13 cellular contexts compared by ENCODE assay signal in genomic region chr18:3653263-3653858, GRCh38.
DNase-seq lines count a peak whose midpoint lies in the region; ATAC-seq and TF ChIP-seq lines count a peak whose summit lies in the region.
"Had no signal": no experiment of that assay in that cellular context is flagged by ENCODE, and none has a peak within 500 bp of the region (broad histone marks: within the 10 kb centered on the region; RNA-seq: fewer than 3 reads in every experiment).

No MANE protein-coding gene starts in this region.

- H3K27me3 Mint-ChIP-seq in natural killer cell treated with Interleukin-12 subunit alpha and Interleukin-12 subunit beta and Interleukin-15 and Interleukin-18, amount 100 ng/mL, for 72 hours: peaks cover 5 to 6% of the 10 kb centered on the region in 2 donors
- H3K27me3 Mint-ChIP-seq in natural killer cell (ENCODE audit: low read depth in 2 of 2) (peaks cover 0 to 4% of the 10 kb centered on the region in 2 donors), WTC11 (ENCODE audit: low read depth) (peaks cover 24% of the 10 kb centered on the region), type B pancreatic cell (no peaks in the 10 kb centered on the region)

- intact Hi-C loops in natural killer cell (cut with micrococcal nuclease): no loop called here

- no peaks in the 10 kb centered on the region for H3K9me3 Mint-ChIP-seq in natural killer cell treated with Interleukin-12 subunit alpha and Interleukin-12 subunit beta and Interleukin-15 and Interleukin-18, amount 100 ng/mL, for 72 hours
- H3K9me3 Mint-ChIP-seq in natural killer cell (no peaks in the 10 kb centered on the region), WTC11 (peaks cover 4% of the 10 kb centered on the region; the same call in 1 of the 2 replicates), type B pancreatic cell (no peaks in the 10 kb centered on the region)
- H3K9me3 Mint-ChIP-seq: central memory CD8-positive, alpha-beta T cell; memory B cell had no signal

- H3K4me1 ChIP-seq in foreskin keratinocyte: peaks cover 16% of the 10 kb centered on the region

- no peaks in the 10 kb centered on the region for H3K36me3 Mint-ChIP-seq in natural killer cell treated with Interleukin-12 subunit alpha and Interleukin-12 subunit beta and Interleukin-15 and Interleukin-18, amount 100 ng/mL, for 72 hours
- H3K36me3 Mint-ChIP-seq in natural killer cell (no peaks in the 10 kb centered on the region), WTC11 (peaks cover 7% of the 10 kb centered on the region; the same call in 1 of the 2 replicates), type B pancreatic cell (no peaks in the 10 kb centered on the region)
- H3K36me3 Mint-ChIP-seq: CD4-positive, CD25-positive, alpha-beta regulatory T cell; memory B cell had no signal

- H3K27ac Mint-ChIP-seq in natural killer cell treated with Interleukin-12 subunit alpha and Interleukin-12 subunit beta and Interleukin-15 and Interleukin-18, amount 100 ng/mL, for 72 hours: peak overlapping the region; percentile 28 to 53
- H3K27ac Mint-ChIP-seq in natural killer cell (no peak overlapping the region), WTC11 (0 out of 2 replicates have a peak overlapping the region, but pooled peaks have one; percentile 30), type B pancreatic cell (peak overlapping the region; percentile 87)
- H3K27ac Mint-ChIP-seq: memory B cell had no signal

- POLR2A ChIA-PET in WTC11 (lab: Charles Lee): no interaction called here

- H3K27ac ChIP-seq in foreskin keratinocyte: peak overlapping the region; percentile 74

- TF ChIP-seq CTCF in natural killer cell (IDR thresholded peaks at IDR 0.05): no peak
- TF ChIP-seq CTCF in WTC11 (IDR thresholded peaks at IDR 0.05): no peak
- no peak for TF ChIP-seq CTCF in foreskin keratinocyte (conservative IDR thresholded peaks at IDR 0.05)
- peak; percentile 36 for TF ChIP-seq CTCF in type B pancreatic cell (conservative IDR thresholded peaks at IDR 0.05)

- H3K27me3 ChIP-seq in foreskin keratinocyte: no peaks in the 10 kb centered on the region

- ATAC-seq in natural killer cell treated with Interleukin-12 subunit alpha and Interleukin-12 subunit beta and Interleukin-15 and Interleukin-18, amount 100 ng/mL, for 72 hours: no peak
- no peak for ATAC-seq in natural killer cell
- ATAC-seq in WTC11: no peak
- ATAC-seq in foreskin keratinocyte: no peak
- ATAC-seq in GM18502 (IDR thresholded peaks at IDR 0.05; ENCODE audit: poor library complexity, unreplicated experiment): no peak
- ATAC-seq in GM21723 (IDR thresholded peaks at IDR 0.05; ENCODE audit: unreplicated experiment): no peak

- H3K4me1 Mint-ChIP-seq in natural killer cell treated with Interleukin-12 subunit alpha and Interleukin-12 subunit beta and Interleukin-15 and Interleukin-18, amount 100 ng/mL, for 72 hours (ENCODE audit: low read depth in 2 of 2): peaks cover 9 to 24% of the 10 kb centered on the region in 2 donors
- no peaks in the 10 kb centered on the region for H3K4me1 Mint-ChIP-seq in natural killer cell
- H3K4me1 Mint-ChIP-seq in WTC11: peaks cover 51% of the 10 kb centered on the region
- peaks cover 41% of the 10 kb centered on the region for H3K4me1 Mint-ChIP-seq in type B pancreatic cell (ENCODE audit: unreplicated experiment)
- H3K4me1 Mint-ChIP-seq: memory B cell had no signal

- H3K4me3 Mint-ChIP-seq in natural killer cell treated with Interleukin-12 subunit alpha and Interleukin-12 subunit beta and Interleukin-15 and Interleukin-18, amount 100 ng/mL, for 72 hours: no peak overlapping the region
- H3K4me3 Mint-ChIP-seq in natural killer cell: no peak overlapping the region
- H3K4me3 Mint-ChIP-seq in WTC11: no peak overlapping the region
- H3K4me3 Mint-ChIP-seq in type B pancreatic cell: peak overlapping the region; percentile 53
- H3K4me3 Mint-ChIP-seq: CD4-positive, CD25-positive, alpha-beta regulatory T cell; central memory CD8-positive, alpha-beta T cell; memory B cell had no signal

- CTCF ChIA-PET in WTC11 (lab: Charles Lee): interaction anchor here (0.6 to 1.1 kb wide), 2 partner anchors 11 to 13 kb away, joined by 3 to 7 read pairs; no protein-coding TSS in a partner anchor

- no peak for DNase-seq in natural killer cell treated with Interleukin-12 subunit alpha and Interleukin-12 subunit beta and Interleukin-15 and Interleukin-18, amount 100 ng/mL, for 72 hours (ENCODE audit: low spot score)
- DNase-seq in natural killer cell: no peak
- DNase-seq in WTC11 (ENCODE audit: low spot score): no peak
- DNase-seq in foreskin keratinocyte: no peak
- DNase-seq in type B pancreatic cell (ENCODE audit: extremely low spot score, unreplicated experiment): no peak
- DNase-seq in retina: no peak
- DNase-seq: activated CD4-positive, alpha-beta T cell treated with anti-CD3 and anti-CD28 coated beads, Interleukin-2, amount 50 U/mL, for 1 hour; CD4-positive, CD25-positive, alpha-beta regulatory T cell; RPMI8226 had no signal

TF ChIP-seq in WTC11, 78 proteins besides CTCF, POLR2A, EP300 and RAD21 (continues in another document):
- no peak for TF ChIP-seq OVOL2 (CRISPR knock-in tag; IDR thresholded peaks at IDR 0.05; ENCODE audit: borderline replicate concordance)
- TF ChIP-seq, protein P1, sequence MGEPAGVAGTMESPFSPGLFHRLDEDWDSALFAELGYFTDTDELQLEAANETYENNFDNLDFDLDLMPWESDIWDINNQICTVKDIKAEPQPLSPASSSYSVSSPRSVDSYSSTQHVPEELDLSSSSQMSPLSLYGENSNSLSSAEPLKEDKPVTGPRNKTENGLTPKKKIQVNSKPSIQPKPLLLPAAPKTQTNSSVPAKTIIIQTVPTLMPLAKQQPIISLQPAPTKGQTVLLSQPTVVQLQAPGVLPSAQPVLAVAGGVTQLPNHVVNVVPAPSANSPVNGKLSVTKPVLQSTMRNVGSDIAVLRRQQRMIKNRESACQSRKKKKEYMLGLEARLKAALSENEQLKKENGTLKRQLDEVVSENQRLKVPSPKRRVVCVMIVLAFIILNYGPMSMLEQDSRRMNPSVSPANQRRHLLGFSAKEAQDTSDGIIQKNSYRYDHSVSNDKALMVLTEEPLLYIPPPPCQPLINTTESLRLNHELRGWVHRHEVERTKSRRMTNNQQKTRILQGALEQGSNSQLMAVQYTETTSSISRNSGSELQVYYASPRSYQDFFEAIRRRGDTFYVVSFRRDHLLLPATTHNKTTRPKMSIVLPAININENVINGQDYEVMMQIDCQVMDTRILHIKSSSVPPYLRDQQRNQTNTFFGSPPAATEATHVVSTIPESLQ (CRISPR knock-in tag; IDR thresholded peaks at IDR 0.05): no peak
- TF ChIP-seq CDX4 (CRISPR knock-in tag; IDR thresholded peaks at IDR 0.05; ENCODE audit: borderline replicate concordance): no peak
- TF ChIP-seq TCF7 (CRISPR knock-in tag; IDR thresholded peaks at IDR 0.05; ENCODE audit: low read depth): no peak
- no peak for TF ChIP-seq ZNF512 (CRISPR knock-in tag; IDR thresholded peaks at IDR 0.05; ENCODE audit: borderline replicate concordance)
- no peak for TF ChIP-seq CBFB (CRISPR knock-in tag; IDR thresholded peaks at IDR 0.05; ENCODE audit: low read depth)
- no peak for TF ChIP-seq IRF2 (CRISPR knock-in tag; IDR thresholded peaks at IDR 0.05; ENCODE audit: borderline replicate concordance, low read depth)
- no peak for TF ChIP-seq NFATC4 (CRISPR knock-in tag; IDR thresholded peaks at IDR 0.05)
- TF ChIP-seq, protein P2, sequence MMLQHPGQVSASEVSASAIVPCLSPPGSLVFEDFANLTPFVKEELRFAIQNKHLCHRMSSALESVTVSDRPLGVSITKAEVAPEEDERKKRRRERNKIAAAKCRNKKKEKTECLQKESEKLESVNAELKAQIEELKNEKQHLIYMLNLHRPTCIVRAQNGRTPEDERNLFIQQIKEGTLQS (CRISPR knock-in tag; conservative IDR thresholded peaks at IDR 0.05): no peak
- TF ChIP-seq, protein P3, sequence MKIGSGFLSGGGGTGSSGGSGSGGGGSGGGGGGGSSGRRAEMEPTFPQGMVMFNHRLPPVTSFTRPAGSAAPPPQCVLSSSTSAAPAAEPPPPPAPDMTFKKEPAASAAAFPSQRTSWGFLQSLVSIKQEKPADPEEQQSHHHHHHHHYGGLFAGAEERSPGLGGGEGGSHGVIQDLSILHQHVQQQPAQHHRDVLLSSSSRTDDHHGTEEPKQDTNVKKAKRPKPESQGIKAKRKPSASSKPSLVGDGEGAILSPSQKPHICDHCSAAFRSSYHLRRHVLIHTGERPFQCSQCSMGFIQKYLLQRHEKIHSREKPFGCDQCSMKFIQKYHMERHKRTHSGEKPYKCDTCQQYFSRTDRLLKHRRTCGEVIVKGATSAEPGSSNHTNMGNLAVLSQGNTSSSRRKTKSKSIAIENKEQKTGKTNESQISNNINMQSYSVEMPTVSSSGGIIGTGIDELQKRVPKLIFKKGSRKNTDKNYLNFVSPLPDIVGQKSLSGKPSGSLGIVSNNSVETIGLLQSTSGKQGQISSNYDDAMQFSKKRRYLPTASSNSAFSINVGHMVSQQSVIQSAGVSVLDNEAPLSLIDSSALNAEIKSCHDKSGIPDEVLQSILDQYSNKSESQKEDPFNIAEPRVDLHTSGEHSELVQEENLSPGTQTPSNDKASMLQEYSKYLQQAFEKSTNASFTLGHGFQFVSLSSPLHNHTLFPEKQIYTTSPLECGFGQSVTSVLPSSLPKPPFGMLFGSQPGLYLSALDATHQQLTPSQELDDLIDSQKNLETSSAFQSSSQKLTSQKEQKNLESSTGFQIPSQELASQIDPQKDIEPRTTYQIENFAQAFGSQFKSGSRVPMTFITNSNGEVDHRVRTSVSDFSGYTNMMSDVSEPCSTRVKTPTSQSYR (CRISPR knock-in tag; IDR thresholded peaks at IDR 0.05): no peak
- no peak for TF ChIP-seq RELA (CRISPR knock-in tag; IDR thresholded peaks at IDR 0.05; ENCODE audit: borderline replicate concordance)
- TF ChIP-seq JAZF1 (CRISPR knock-in tag; IDR thresholded peaks at IDR 0.05): no peak
- no peak for TF ChIP-seq TEAD4 (CRISPR knock-in tag; IDR thresholded peaks at IDR 0.05)

Comparison
In these comparisons a context has a peak if more than half of its experiments do, and no peak if none do; other contexts are left out.
1. H3K27ac Mint-ChIP-seq: peak in natural killer cell treated with Interleukin-12 subunit alpha and Interleukin-12 subunit beta and Interleukin-15 and Interleukin-18, amount 100 ng/mL, for 72 hours (2 of 2), WTC11 (single experiment) and type B pancreatic cell (single experiment); none in natural killer cell (0 of 2).